ENCODE assay signal across 17 cellular contexts in the genomic region with DNA sequence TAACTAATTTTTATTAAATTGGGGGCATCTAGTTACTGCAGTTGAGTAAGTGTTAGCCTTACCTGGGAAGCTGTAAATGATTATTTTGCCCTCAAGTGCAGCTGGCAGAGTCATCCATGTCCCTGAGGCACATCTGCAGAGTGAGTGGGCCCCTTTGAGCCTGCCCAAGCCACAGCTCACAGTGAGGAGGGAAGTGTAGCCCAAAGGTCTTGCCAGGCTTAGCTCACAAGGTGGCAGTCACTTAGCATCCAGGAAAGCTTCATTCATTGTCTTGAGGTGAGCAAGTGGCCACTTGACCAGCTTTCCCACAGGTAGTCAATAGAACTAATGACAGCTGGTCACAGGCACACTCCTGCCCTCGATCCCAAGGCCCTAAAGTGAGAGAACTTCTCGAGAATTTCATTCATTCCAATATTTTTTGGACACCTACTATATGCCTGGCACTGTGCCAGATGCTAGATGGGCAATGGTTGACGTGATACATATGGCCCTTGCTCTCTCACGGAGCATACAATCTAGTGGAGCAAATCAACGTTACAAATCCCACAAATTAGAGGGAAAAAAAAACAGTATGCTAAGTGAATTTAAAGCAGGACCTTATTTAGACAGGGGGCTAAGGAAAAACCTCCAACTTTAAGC. TPM values are rescaled to one million over a fixed set of nuclear protein-coding genes. Genes with fewer than 3 reads are reported as not detected.
DNase-seq lines count a peak whose midpoint lies in the region; ATAC-seq, FAIRE-seq and TF ChIP-seq lines count a peak whose summit lies in the region.
"Had no signal": no experiment of that assay in that cellular context is flagged by ENCODE, and none has a peak within 500 bp of the region (broad histone marks: within the 10 kb centered on the region; RNA-seq: fewer than 3 reads in every experiment).

No MANE protein-coding gene starts in this region.

- H3K4me1 ChIP-seq in astrocyte (ENCODE audit: insufficient read depth, low read length): peaks cover 51% of the 10 kb centered on the region
- no peaks in the 10 kb centered on the region for H3K4me1 ChIP-seq in testis

- no peak for ATAC-seq in left colon
- ATAC-seq: natural killer cell treated with Interleukin-12 subunit alpha and Interleukin-12 subunit beta and Interleukin-15 and Interleukin-18, amount 100 ng/mL, for 72 hours had no signal

- FAIRE-seq in astrocyte (lab: Jason Lieb, UNC): no peak
- FAIRE-seq: frontal cortex, islet of Langerhans had no signal

- H3K4me3 ChIP-seq in H7 (ENCODE audit: insufficient read depth, low read depth, low read length) (no peak overlapping the region), astrocyte (ENCODE audit: insufficient read depth, low read depth, low read length) (no peak overlapping the region), testis (no peak overlapping the region)
- H3K4me3 ChIP-seq: suprapubic skin had no signal

- H3K9me3 Mint-ChIP-seq in astrocyte (ENCODE audit: unreplicated experiment) (no peaks in the 10 kb centered on the region), mesothelial cell of epicardium (no peaks in the 10 kb centered on the region)
- H3K9me3 Mint-ChIP-seq: CD4-positive, alpha-beta memory T cell; natural killer cell treated with Interleukin-12 subunit alpha and Interleukin-12 subunit beta and Interleukin-15 and Interleukin-18, amount 100 ng/mL, for 72 hours had no signal

- H3K27ac ChIP-seq in astrocyte (ENCODE audit: low read depth, low read length) (no peak overlapping the region), testis (no peak overlapping the region)
- H3K27ac ChIP-seq: 22Rv1, suprapubic skin had no signal

- peak overlapping the region; percentile 98 for H3K27ac Mint-ChIP-seq in astrocyte (ENCODE audit: unreplicated experiment)
- H3K27ac Mint-ChIP-seq in mesothelial cell of epicardium: peak overlapping the region; percentile 65
- H3K27ac Mint-ChIP-seq: CD4-positive, alpha-beta memory T cell; natural killer cell treated with Interleukin-12 subunit alpha and Interleukin-12 subunit beta and Interleukin-15 and Interleukin-18, amount 100 ng/mL, for 72 hours had no signal

- no peaks in the 10 kb centered on the region for H3K9me3 ChIP-seq in astrocyte (ENCODE audit: insufficient read depth, low read depth, low read length)
- H3K9me3 ChIP-seq in testis: no peaks in the 10 kb centered on the region
- H3K9me3 ChIP-seq: suprapubic skin had no signal

- intact Hi-C loops in left colon (cut with DNase I, micrococcal nuclease) (loop anchor here in 1 of 2 donors (5.0 kb wide), 1 partner anchor 182 kb away; no protein-coding TSS in a partner anchor), testis (cut with DNase I; ENCODE audit: low total_unique reads) (loop anchor here (10.0 kb wide), 1 partner anchor 179 kb away; no protein-coding TSS in a partner anchor)

- no peak overlapping the region for H2AFZ ChIP-seq in astrocyte (ENCODE audit: low read depth, low read length)

- H3K9ac ChIP-seq in astrocyte (ENCODE audit: low read length): no peak overlapping the region

- H3K27me3 Mint-ChIP-seq in astrocyte (ENCODE audit: low read depth, unreplicated experiment): no peaks in the 10 kb centered on the region
- no peaks in the 10 kb centered on the region for H3K27me3 Mint-ChIP-seq in mesothelial cell of epicardium (ENCODE audit: low read depth)

- H3K4me3 Mint-ChIP-seq in astrocyte (ENCODE audit: unreplicated experiment) (no peak overlapping the region), mesothelial cell of epicardium (no peak overlapping the region)
- H3K4me3 Mint-ChIP-seq: CD4-positive, alpha-beta memory T cell; natural killer cell treated with Interleukin-12 subunit alpha and Interleukin-12 subunit beta and Interleukin-15 and Interleukin-18, amount 100 ng/mL, for 72 hours had no signal

- H3K36me3 Mint-ChIP-seq in astrocyte (ENCODE audit: low read depth, unreplicated experiment) (peaks cover 4% of the 10 kb centered on the region), mesothelial cell of epicardium (no peaks in the 10 kb centered on the region)
- H3K36me3 Mint-ChIP-seq: CD4-positive, alpha-beta memory T cell; natural killer cell treated with Interleukin-12 subunit alpha and Interleukin-12 subunit beta and Interleukin-15 and Interleukin-18, amount 100 ng/mL, for 72 hours had no signal

- TF ChIP-seq CTCF in astrocyte (IDR thresholded peaks at IDR 0.05; ENCODE audit: insufficient read depth, low read depth, low read length) (no peak), mesothelial cell of epicardium (IDR thresholded peaks at IDR 0.05; ENCODE audit: unreplicated experiment) (no peak), testis (IDR thresholded peaks at IDR 0.05) (no peak)

- DNase-seq in DMS 273 (lab: John Stamatoyannopoulos, UW; ENCODE audit: unreplicated experiment) (peak; percentile 63), DMS 273 treated with DMSO at 0.1 percent for 48 hours (lab: John Stamatoyannopoulos, UW) (no peak), H7 (peak; percentile 25), astrocyte (ENCODE audit: low read depth) (no peak), mesothelial cell of epicardium (ENCODE audit: low spot score in 2 of 2, unreplicated experiment in 2 of 2) (no peak), left colon (no peak), HK-2 (ENCODE audit: unreplicated experiment) (no peak), testis (no peak)
- DNase-seq: activated T-cell treated with anti-CD3 and anti-CD28 coated beads, Interleukin-2, amount 50 U/mL, for 1 hour; amniotic stem cell; CD4-positive, alpha-beta memory T cell; T-helper 1 cell had no signal

- H3K4me2 ChIP-seq in astrocyte (ENCODE audit: low read length): no peak overlapping the region

- TF ChIP-seq POLR2A in testis (IDR thresholded peaks at IDR 0.05): no peak

- WGBS in testis, 2 donors: 73 to 80% methylated on average over 5 of the region's 5 CpGs

- H4K20me1 ChIP-seq in astrocyte (ENCODE audit: insufficient read depth, low read length): peaks cover 26% of the 10 kb centered on the region

- peaks cover 79% of the 10 kb centered on the region for H3K79me2 ChIP-seq in astrocyte (ENCODE audit: insufficient read depth, low read length)

- H3K36me3 ChIP-seq in H7 (replicated peaks; ENCODE audit: control insufficient read depth, insufficient read depth, low read length): no peaks in the 10 kb centered on the region
- no peaks in the 10 kb centered on the region for H3K36me3 ChIP-seq in astrocyte (ENCODE audit: insufficient read depth, low read length)
- H3K36me3 ChIP-seq in testis (ENCODE audit: low read depth, missing control alignments): no peaks in the 10 kb centered on the region
- H3K36me3 ChIP-seq: suprapubic skin had no signal

- H3K27me3 ChIP-seq in H7 (ENCODE audit: control insufficient read depth, insufficient read depth, low read length) (no peaks in the 10 kb centered on the region), astrocyte (ENCODE audit: insufficient read depth, low read length) (no peaks in the 10 kb centered on the region), testis (no peaks in the 10 kb centered on the region)
- H3K27me3 ChIP-seq: suprapubic skin had no signal

- H3K4me1 Mint-ChIP-seq in astrocyte (ENCODE audit: low read depth, unreplicated experiment): peaks cover 66% of the 10 kb centered on the region
- peaks cover 54% of the 10 kb centered on the region for H3K4me1 Mint-ChIP-seq in mesothelial cell of epicardium
- H3K4me1 Mint-ChIP-seq: CD4-positive, alpha-beta memory T cell had no signal

RNA-seq across cellular contexts. Expression of a gene that starts 14.3 kb away (rescaled TPM):
- total RNA-seq in H7 (2014; rRNA removed; shearing (Covaris generic)): 0.52 and 0.74 TPM in 2 replicates
- 21.3 and 27.7 TPM in 2 replicates for total RNA-seq in astrocyte
- total RNA-seq in mesothelial cell of epicardium: 9.2 to 10.6 TPM (median 9.8 TPM) in 3 replicates
- total RNA-seq in left colon: 1 to 10 TPM in 1 of 2 donors, under 1 TPM in 1; 0.67 to 2.7 TPM
- total RNA-seq in testis: 10 to 100 TPM in 1 of 2 donors, 1 to 10 TPM in 1; 2.3 to 10.5 TPM
- 8.1 TPM for polyA plus RNA-seq in testis (ENCODE audit: insufficient read depth, low read depth, low replicate concordance)
- total RNA-seq: CD4-positive, alpha-beta memory T cell; natural killer cell treated with Interleukin-12 subunit alpha and Interleukin-12 subunit beta and Interleukin-15 and Interleukin-18, amount 100 ng/mL, for 72 hours had no signal
- polyA plus RNA-seq: CD4-positive, alpha-beta memory T cell had no signal

Comparison
In these comparisons a context has a peak if more than half of its experiments do, and no peak if none do; other contexts are left out.
1. DNase-seq: peak in DMS 273 (single experiment) and H7 (single experiment); none in DMS 273 treated with DMSO at 0.1 percent for 48 hours (single experiment), astrocyte (single experiment), mesothelial cell of epicardium (0 of 2), left colon (0 of 2), HK-2 (single experiment) and testis (single experiment).